19 cellular contexts compared by ENCODE assay signal in the genomic region with DNA sequence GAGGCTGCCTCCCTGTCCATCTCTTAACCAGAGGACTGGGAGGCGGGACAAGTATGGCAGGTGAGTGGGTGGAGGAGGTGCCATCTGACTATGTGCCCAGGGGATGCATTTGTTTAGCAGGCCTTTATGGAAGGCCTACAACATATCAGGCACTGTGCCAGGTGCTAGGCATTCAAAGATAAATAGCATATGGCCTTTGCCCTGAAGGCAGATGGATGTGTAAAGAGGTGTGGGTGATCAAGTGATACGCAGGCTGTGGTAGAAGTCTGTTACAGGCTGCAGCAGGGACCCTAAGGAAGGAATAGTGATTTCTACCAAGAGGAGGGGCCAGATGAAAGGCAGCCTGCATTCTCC.
DNase-seq lines count a peak whose midpoint lies in the region; ATAC-seq lines count a peak whose summit lies in the region.
"Had no signal": no experiment of that assay in that cellular context is flagged by ENCODE, and none has a peak within 500 bp of the region (broad histone marks: within the 10 kb centered on the region; RNA-seq: fewer than 3 reads in every experiment).

No MANE protein-coding gene starts in this region.

- DNase-seq in NCI-H2227 (lab: John Stamatoyannopoulos, UW; ENCODE audit: unreplicated experiment) (peak; percentile 39), NCI-H2227 treated with DMSO at 0.1 percent for 48 hours (lab: John Stamatoyannopoulos, UW) (no peak), NCI-H146 treated with DMSO at 0.1 percent for 48 hours (lab: John Stamatoyannopoulos, UW; ENCODE audit: unreplicated experiment) (peak; percentile 63), NCI-H69 (lab: John Stamatoyannopoulos, UW) (peak; percentile 100), posterior vena cava (ENCODE audit: low spot score) (peak; percentile 14), SW480 (ENCODE audit: low spot score) (no peak)
- no peak for DNase-seq in stimulated activated CD4-positive, alpha-beta T cell treated with anti-CD3 and anti-CD28 coated beads, Interleukin-4, amount 100 ng/mL, for 4 hours
- DNase-seq: activated CD4-positive, alpha-beta T cell treated with anti-CD3 and anti-CD28 coated beads for 4 hours; activated gamma-delta T cell; CD4-positive, CD25-positive, alpha-beta regulatory T cell; left ventricle myocardium superior; NCI-H510A; PC-9; stimulated activated naive B cell treated with anti-CD40 and anti-IgM and Interleukin-4, amounts not matched to agents 10 μg/mL and 1 μg/mL and 100 μg/mL, for 72 hours; tibial artery had no signal

- no peak for ATAC-seq in GM19035 (IDR thresholded peaks at IDR 0.05; ENCODE audit: unreplicated experiment)
- ATAC-seq: A549; esophagus mucosa; HepG2; stimulated activated naive B cell treated with anti-CD40 and anti-IgM and Interleukin-4, amounts not matched to agents 10 μg/mL and 1 μg/mL and 100 μg/mL, for 72 hours had no signal

- intact Hi-C loops in posterior vena cava (cut with DNase I): loop anchor here in 1 of 2 donors (5.0 kb wide), 1 partner anchor 251 kb away; no protein-coding TSS in a partner anchor

Comparison
In these comparisons a context has a peak if more than half of its experiments do, and no peak if none do; other contexts are left out.
1. DNase-seq: peak in NCI-H2227 (single experiment), NCI-H146 treated with DMSO at 0.1 percent for 48 hours (single experiment), NCI-H69 (single experiment) and posterior vena cava (single experiment); none in NCI-H2227 treated with DMSO at 0.1 percent for 48 hours (single experiment), stimulated activated CD4-positive, alpha-beta T cell treated with anti-CD3 and anti-CD28 coated beads, Interleukin-4, amount 100 ng/mL, for 4 hours (0 of 2) and SW480 (single experiment).